Comparison of ENCODE assay signal across 1 cellular context in genomic region chr7:97601941-97602457, GRCh38.
TF ChIP-seq lines count a peak whose summit lies in the region.

No MANE protein-coding gene starts in this region.

TF ChIP-seq in GM23338, 12 proteins besides CTCF, POLR2A, EP300 and RAD21 (continued from another document):
- no peak for TF ChIP-seq REST (IDR thresholded peaks at IDR 0.05; ENCODE audit: unreplicated experiment)
- TF ChIP-seq, protein P1, sequence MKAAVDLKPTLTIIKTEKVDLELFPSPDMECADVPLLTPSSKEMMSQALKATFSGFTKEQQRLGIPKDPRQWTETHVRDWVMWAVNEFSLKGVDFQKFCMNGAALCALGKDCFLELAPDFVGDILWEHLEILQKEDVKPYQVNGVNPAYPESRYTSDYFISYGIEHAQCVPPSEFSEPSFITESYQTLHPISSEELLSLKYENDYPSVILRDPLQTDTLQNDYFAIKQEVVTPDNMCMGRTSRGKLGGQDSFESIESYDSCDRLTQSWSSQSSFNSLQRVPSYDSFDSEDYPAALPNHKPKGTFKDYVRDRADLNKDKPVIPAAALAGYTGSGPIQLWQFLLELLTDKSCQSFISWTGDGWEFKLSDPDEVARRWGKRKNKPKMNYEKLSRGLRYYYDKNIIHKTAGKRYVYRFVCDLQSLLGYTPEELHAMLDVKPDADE (IDR thresholded peaks at IDR 0.05): no peak
